15 cellular contexts compared by ENCODE assay signal in genomic region chr6:28580484-28580883, GRCh38. TPM values are rescaled to one million over a fixed set of nuclear protein-coding genes. Genes with fewer than 3 reads are reported as not detected.
DNase-seq lines count a peak whose midpoint lies in the region; ATAC-seq, FAIRE-seq and TF ChIP-seq lines count a peak whose summit lies in the region.
"Had no signal": no experiment of that assay in that cellular context is flagged by ENCODE, and none has a peak within 500 bp of the region (broad histone marks: within the 10 kb centered on the region; RNA-seq: fewer than 3 reads in every experiment).

No MANE protein-coding gene starts in this region.

- no peak for TF ChIP-seq EP300 in A549 (IDR thresholded peaks at IDR 0.05)

- H3K4me3 ChIP-seq in A549, result no peak overlapping the region
- H3K4me3 ChIP-seq: ascending aorta, SK-N-MC had no signal

- TF ChIP-seq POLR2A in A549 (IDR thresholded peaks at IDR 0.05; ENCODE audit: low read length), result no peak

- TF ChIP-seq RAD21 in A549 (conservative IDR thresholded peaks at IDR 0.05 in 1 of 2, IDR thresholded peaks at IDR 0.05 in 1 of 2), result peak; percentile 19 to 36; a peak in 2 of 5 replicates

- CTCF ChIA-PET in A549 (lab: Yijun Ruan, JAX), result interaction anchor here (0.6 to 1.9 kb wide), 6 partner anchors 10 to 83 kb away, joined by 3 to 5 read pairs (median 3); no protein-coding TSS in a partner anchor

- no peak for FAIRE-seq in A549 (lab: Jason Lieb, UNC)

- DNase-seq in A549 (ENCODE audit: low read depth in 1 of 2, low spot score in 1 of 2), result no peak
- DNase-seq in ELR (ENCODE audit: low read depth), result peak; percentile 43
- peak; percentile 59 for DNase-seq in NCI-H526 treated with DMSO at 0.1 percent for 48 hours (lab: John Stamatoyannopoulos, UW)
- peak; percentile 28 for DNase-seq in dermis blood vessel endothelial cell
- DNase-seq in activated T-cell treated with anti-CD3 and anti-CD28 coated beads, Interleukin-2, amount 50 U/mL, for 48 hours, result no peak
- DNase-seq in activated CD8-positive, alpha-beta memory T cell treated with anti-CD3 and anti-CD28 coated beads, Interleukin-2, amount 50 U/mL, for 4 hours, result no peak
- DNase-seq: activated T-cell treated with anti-CD3 and anti-CD28 coated beads, Interleukin-2, amount 50 U/mL, for 72 hours; GDM1; islet precursor cell; NCI-H510A; right cardiac atrium had no signal

- no peaks in the 10 kb centered on the region for H3K9me3 ChIP-seq in A549
- H3K9me3 ChIP-seq: ascending aorta had no signal

- ATAC-seq in A549 (no peak), GM21423 (IDR thresholded peaks at IDR 0.05; ENCODE audit: unreplicated experiment) (no peak), HG02798 (IDR thresholded peaks at IDR 0.05; ENCODE audit: poor library complexity, unreplicated experiment) (no peak)
- ATAC-seq: activated T-cell treated with anti-CD3 and anti-CD28 coated beads, Interleukin-2, amount 50 U/mL, for 72 hours; right cardiac atrium had no signal

- H3K27ac ChIP-seq in A549, result no peak overlapping the region
- H3K27ac ChIP-seq: ascending aorta, SK-N-MC had no signal

- peak; percentile 33 for TF ChIP-seq CTCF in A549 (IDR thresholded peaks at IDR 0.05)

- H3K4me2 ChIP-seq in A549, result no peak overlapping the region

- POLR2A ChIA-PET in A549 (lab: Yijun Ruan, JAX), result no interaction called here

- peaks cover 4% of the 10 kb centered on the region; the same call in 1 of the 3 replicates for H3K4me1 ChIP-seq in A549
- H3K4me1 ChIP-seq: ascending aorta had no signal

TF ChIP-seq in A549, 52 proteins besides CTCF, POLR2A, EP300 and RAD21:
- peak; percentile 39; the same call in 2 of the 3 replicates for TF ChIP-seq SMC3 (IDR thresholded peaks at IDR 0.05)
- TF ChIP-seq, protein P1, sequence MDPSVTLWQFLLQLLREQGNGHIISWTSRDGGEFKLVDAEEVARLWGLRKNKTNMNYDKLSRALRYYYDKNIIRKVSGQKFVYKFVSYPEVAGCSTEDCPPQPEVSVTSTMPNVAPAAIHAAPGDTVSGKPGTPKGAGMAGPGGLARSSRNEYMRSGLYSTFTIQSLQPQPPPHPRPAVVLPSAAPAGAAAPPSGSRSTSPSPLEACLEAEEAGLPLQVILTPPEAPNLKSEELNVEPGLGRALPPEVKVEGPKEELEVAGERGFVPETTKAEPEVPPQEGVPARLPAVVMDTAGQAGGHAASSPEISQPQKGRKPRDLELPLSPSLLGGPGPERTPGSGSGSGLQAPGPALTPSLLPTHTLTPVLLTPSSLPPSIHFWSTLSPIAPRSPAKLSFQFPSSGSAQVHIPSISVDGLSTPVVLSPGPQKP (IDR thresholded peaks at IDR 0.05; ENCODE audit: low read depth, low read length), result no peak
- no peak for TF ChIP-seq EHF (CRISPR knock-in tag; IDR thresholded peaks at IDR 0.05)
- no peak for TF ChIP-seq RARB (CRISPR knock-in tag; IDR thresholded peaks at IDR 0.05)

RNA-seq across cellular contexts. Expression of gene GPX5, which starts 54.8 kb away (rescaled TPM):
- polyA plus RNA-seq in A549 (2011; rRNA removed) (not detected in 2 replicates), A549 (2017; fragmentation: RNase III; extraction: RNeasy Plus Mini Kit Qiagen cat#74134 plus additional on column Dnase treatment) (not detected in 3 replicates)
- polyA plus RNA-seq in A549 (2012; cell fraction: cytosol; rRNA removed), result not detected in 2 replicates
- polyA plus RNA-seq in A549 (2012; cell fraction: nucleus; rRNA removed), result not detected in 2 replicates
- polyA minus RNA-seq in A549 (2011; rRNA and poly(A)+ RNA removed), result not detected in 2 replicates
- total RNA-seq in dermis blood vessel endothelial cell, result not detected in 2 replicates
- total RNA-seq: activated T-cell treated with anti-CD3 and anti-CD28 coated beads, Interleukin-2, amount 50 U/mL, for 72 hours; ascending aorta; right cardiac atrium had no signal
- polyA plus RNA-seq: right cardiac atrium had no signal

Comparison
In these comparisons a context has a peak if more than half of its experiments do, and no peak if none do; other contexts are left out.
1. DNase-seq: peak in ELR (single experiment), NCI-H526 treated with DMSO at 0.1 percent for 48 hours (single experiment) and dermis blood vessel endothelial cell (single experiment); none in A549 (0 of 2), activated T-cell treated with anti-CD3 and anti-CD28 coated beads, Interleukin-2, amount 50 U/mL, for 48 hours (0 of 2) and activated CD8-positive, alpha-beta memory T cell treated with anti-CD3 and anti-CD28 coated beads, Interleukin-2, amount 50 U/mL, for 4 hours (single experiment).